1 cellular context compared by ENCODE assay signal in the genomic region with DNA sequence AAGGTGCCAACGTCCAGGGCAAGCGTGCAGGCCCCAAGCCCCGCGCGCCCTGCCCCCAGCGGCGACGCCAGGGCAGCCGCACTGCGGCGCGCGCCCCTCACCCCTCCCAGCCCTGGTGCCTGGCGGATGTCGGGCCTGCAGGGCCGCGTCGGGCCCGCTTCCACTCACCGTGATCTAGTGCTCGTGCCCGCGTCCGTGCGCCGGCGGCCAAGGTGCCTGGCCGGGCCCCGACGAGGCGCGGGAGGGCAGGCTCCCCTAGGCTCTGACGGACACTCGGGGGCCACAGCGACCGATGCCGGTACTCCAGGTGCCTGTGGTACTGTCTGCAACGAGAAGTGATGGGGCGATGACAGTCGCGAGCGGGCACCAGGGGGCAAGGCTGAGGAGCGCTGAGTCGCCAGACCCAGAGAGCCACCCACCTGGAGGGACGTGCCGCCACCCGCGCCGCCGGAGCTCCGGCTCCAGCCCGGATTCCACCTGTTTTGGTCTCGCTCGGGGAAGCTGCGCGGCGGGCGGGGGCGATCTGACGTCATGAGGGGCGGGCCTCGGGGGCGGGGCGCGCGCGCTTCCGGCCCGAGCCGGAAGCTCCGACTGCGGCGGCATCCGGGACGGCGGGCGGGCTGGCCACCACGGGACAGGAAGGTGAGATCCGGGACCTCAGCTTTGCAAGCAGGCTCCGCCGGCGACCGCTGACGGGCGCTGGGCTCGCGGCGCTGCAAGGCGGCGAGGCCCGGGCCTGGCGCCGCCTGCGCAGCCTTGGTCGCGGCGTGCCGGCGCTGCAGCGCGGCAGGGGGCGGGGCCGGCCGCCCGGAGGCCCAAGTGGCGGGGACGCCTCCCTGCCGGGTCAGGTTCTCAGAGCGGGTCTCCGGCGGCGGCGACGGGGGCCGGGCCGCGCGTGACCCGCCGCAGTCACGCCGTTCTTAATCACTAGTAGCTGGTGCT.
A peak's percentile ranks its signal among the peaks of the same experiment; 100 is the strongest.
TF ChIP-seq lines count a peak whose summit lies in the region.

A gene with protein sequence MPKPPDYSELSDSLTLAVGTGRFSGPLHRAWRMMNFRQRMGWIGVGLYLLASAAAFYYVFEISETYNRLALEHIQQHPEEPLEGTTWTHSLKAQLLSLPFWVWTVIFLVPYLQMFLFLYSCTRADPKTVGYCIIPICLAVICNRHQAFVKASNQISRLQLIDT (plus strand): TSS at position 927 of the 942 bp plus-strand sequence. CDS start 89 bp downstream, outside the sequence.
A gene with protein sequence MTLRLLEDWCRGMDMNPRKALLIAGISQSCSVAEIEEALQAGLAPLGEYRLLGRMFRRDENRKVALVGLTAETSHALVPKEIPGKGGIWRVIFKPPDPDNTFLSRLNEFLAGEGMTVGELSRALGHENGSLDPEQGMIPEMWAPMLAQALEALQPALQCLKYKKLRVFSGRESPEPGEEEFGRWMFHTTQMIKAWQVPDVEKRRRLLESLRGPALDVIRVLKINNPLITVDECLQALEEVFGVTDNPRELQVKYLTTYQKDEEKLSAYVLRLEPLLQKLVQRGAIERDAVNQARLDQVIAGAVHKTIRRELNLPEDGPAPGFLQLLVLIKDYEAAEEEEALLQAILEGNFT (minus strand): TSS at position 507 of the 942 bp plus-strand sequence. CDS start 655 bp downstream, outside the sequence.

TF ChIP-seq in HepG2, 621 proteins besides CTCF, POLR2A, EP300 and RAD21 (continued from another document and continues in another):
- TF ChIP-seq, protein P1, sequence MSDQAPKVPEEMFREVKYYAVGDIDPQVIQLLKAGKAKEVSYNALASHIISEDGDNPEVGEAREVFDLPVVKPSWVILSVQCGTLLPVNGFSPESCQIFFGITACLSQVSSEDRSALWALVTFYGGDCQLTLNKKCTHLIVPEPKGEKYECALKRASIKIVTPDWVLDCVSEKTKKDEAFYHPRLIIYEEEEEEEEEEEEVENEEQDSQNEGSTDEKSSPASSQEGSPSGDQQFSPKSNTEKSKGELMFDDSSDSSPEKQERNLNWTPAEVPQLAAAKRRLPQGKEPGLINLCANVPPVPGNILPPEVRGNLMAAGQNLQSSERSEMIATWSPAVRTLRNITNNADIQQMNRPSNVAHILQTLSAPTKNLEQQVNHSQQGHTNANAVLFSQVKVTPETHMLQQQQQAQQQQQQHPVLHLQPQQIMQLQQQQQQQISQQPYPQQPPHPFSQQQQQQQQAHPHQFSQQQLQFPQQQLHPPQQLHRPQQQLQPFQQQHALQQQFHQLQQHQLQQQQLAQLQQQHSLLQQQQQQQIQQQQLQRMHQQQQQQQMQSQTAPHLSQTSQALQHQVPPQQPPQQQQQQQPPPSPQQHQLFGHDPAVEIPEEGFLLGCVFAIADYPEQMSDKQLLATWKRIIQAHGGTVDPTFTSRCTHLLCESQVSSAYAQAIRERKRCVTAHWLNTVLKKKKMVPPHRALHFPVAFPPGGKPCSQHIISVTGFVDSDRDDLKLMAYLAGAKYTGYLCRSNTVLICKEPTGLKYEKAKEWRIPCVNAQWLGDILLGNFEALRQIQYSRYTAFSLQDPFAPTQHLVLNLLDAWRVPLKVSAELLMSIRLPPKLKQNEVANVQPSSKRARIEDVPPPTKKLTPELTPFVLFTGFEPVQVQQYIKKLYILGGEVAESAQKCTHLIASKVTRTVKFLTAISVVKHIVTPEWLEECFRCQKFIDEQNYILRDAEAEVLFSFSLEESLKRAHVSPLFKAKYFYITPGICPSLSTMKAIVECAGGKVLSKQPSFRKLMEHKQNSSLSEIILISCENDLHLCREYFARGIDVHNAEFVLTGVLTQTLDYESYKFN (CRISPR knock-in tag; conservative IDR thresholded peaks at IDR 0.05), result peak; percentile 62
- TF ChIP-seq ATF7 (IDR thresholded peaks at IDR 0.05) (peak; percentile 33; the same call in 1 of the 2 replicates), ATF7 (CRISPR knock-in tag; IDR thresholded peaks at IDR 0.05) (peak; percentile 68), TP53 (CRISPR knock-in tag; conservative IDR thresholded peaks at IDR 0.05) (peak; percentile 78; the same call in 1 of the 2 replicates), ZNF816 (CRISPR knock-in tag; IDR thresholded peaks at IDR 0.05; ENCODE audit: borderline replicate concordance) (peak; percentile 61; the same call in 1 of the 2 replicates), ZZZ3 (CRISPR knock-in tag; IDR thresholded peaks at IDR 0.05; ENCODE audit: borderline replicate concordance) (0 out of 2 replicates have a peak, but pooled peaks have one; percentile 47), ZNF644 (CRISPR knock-in tag; IDR thresholded peaks at IDR 0.05; ENCODE audit: low read depth) (no peak), PCBP1 (IDR thresholded peaks at IDR 0.05; ENCODE audit: borderline replicate concordance, low read depth, low read length) (no peak), AHR (CRISPR knock-in tag; IDR thresholded peaks at IDR 0.05) (peak; percentile 76; the same call in 1 of the 2 replicates), ELF3 (CRISPR knock-in tag; IDR thresholded peaks at IDR 0.05) (peak; percentile 26; the same call in 1 of the 2 replicates)
- TF ChIP-seq, protein P2, sequence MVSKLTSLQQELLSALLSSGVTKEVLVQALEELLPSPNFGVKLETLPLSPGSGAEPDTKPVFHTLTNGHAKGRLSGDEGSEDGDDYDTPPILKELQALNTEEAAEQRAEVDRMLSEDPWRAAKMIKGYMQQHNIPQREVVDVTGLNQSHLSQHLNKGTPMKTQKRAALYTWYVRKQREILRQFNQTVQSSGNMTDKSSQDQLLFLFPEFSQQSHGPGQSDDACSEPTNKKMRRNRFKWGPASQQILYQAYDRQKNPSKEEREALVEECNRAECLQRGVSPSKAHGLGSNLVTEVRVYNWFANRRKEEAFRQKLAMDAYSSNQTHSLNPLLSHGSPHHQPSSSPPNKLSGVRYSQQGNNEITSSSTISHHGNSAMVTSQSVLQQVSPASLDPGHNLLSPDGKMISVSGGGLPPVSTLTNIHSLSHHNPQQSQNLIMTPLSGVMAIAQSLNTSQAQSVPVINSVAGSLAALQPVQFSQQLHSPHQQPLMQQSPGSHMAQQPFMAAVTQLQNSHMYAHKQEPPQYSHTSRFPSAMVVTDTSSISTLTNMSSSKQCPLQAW (CRISPR knock-in tag; IDR thresholded peaks at IDR 0.05), result 0 out of 2 replicates have a peak, but pooled peaks have one; percentile 47
- TF ChIP-seq, protein P3, sequence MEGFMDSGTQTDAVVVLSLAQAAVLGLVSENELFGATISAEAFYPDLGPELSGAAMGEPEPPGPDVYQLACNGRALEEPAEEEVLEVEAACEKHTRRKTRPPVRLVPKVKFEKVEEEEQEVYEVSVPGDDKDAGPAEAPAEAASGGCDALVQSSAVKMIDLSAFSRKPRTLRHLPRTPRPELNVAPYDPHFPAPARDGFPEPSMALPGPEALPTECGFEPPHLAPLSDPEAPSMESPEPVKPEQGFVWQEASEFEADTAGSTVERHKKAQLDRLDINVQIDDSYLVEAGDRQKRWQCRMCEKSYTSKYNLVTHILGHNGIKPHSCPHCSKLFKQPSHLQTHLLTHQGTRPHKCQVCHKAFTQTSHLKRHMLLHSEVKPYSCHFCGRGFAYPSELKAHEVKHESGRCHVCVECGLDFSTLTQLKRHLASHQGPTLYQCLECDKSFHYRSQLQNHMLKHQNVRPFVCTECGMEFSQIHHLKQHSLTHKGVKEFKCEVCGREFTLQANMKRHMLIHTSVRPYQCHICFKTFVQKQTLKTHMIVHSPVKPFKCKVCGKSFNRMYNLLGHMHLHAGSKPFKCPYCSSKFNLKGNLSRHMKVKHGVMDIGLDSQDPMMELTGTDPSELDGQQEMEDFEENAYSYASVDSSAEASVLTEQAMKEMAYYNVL (CRISPR knock-in tag; IDR thresholded peaks at IDR 0.05; ENCODE audit: borderline replicate concordance), result no peak
- TF ChIP-seq, protein P4, sequence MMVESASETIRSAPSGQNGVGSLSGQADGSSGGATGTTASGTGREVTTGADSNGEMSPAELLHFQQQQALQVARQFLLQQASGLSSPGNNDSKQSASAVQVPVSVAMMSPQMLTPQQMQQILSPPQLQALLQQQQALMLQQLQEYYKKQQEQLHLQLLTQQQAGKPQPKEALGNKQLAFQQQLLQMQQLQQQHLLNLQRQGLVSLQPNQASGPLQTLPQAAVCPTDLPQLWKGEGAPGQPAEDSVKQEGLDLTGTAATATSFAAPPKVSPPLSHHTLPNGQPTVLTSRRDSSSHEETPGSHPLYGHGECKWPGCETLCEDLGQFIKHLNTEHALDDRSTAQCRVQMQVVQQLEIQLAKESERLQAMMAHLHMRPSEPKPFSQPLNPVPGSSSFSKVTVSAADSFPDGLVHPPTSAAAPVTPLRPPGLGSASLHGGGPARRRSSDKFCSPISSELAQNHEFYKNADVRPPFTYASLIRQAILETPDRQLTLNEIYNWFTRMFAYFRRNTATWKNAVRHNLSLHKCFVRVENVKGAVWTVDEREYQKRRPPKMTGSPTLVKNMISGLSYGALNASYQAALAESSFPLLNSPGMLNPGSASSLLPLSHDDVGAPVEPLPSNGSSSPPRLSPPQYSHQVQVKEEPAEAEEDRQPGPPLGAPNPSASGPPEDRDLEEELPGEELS (CRISPR knock-in tag; IDR thresholded peaks at IDR 0.05), result peak; percentile 24; the same call in 1 of the 2 replicates
- TF ChIP-seq, protein P5, sequence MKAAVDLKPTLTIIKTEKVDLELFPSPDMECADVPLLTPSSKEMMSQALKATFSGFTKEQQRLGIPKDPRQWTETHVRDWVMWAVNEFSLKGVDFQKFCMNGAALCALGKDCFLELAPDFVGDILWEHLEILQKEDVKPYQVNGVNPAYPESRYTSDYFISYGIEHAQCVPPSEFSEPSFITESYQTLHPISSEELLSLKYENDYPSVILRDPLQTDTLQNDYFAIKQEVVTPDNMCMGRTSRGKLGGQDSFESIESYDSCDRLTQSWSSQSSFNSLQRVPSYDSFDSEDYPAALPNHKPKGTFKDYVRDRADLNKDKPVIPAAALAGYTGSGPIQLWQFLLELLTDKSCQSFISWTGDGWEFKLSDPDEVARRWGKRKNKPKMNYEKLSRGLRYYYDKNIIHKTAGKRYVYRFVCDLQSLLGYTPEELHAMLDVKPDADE (CRISPR knock-in tag; IDR thresholded peaks at IDR 0.05), result no peak
- TF ChIP-seq, protein P6, sequence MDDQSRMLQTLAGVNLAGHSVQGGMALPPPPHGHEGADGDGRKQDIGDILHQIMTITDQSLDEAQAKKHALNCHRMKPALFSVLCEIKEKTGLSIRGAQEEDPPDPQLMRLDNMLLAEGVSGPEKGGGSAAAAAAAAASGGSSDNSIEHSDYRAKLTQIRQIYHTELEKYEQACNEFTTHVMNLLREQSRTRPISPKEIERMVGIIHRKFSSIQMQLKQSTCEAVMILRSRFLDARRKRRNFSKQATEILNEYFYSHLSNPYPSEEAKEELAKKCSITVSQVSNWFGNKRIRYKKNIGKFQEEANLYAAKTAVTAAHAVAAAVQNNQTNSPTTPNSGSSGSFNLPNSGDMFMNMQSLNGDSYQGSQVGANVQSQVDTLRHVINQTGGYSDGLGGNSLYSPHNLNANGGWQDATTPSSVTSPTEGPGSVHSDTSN (CRISPR knock-in tag; IDR thresholded peaks at IDR 0.05; ENCODE audit: borderline replicate concordance), result 0 out of 2 replicates have a peak, but pooled peaks have one; percentile 17
- TF ChIP-seq, protein P7, sequence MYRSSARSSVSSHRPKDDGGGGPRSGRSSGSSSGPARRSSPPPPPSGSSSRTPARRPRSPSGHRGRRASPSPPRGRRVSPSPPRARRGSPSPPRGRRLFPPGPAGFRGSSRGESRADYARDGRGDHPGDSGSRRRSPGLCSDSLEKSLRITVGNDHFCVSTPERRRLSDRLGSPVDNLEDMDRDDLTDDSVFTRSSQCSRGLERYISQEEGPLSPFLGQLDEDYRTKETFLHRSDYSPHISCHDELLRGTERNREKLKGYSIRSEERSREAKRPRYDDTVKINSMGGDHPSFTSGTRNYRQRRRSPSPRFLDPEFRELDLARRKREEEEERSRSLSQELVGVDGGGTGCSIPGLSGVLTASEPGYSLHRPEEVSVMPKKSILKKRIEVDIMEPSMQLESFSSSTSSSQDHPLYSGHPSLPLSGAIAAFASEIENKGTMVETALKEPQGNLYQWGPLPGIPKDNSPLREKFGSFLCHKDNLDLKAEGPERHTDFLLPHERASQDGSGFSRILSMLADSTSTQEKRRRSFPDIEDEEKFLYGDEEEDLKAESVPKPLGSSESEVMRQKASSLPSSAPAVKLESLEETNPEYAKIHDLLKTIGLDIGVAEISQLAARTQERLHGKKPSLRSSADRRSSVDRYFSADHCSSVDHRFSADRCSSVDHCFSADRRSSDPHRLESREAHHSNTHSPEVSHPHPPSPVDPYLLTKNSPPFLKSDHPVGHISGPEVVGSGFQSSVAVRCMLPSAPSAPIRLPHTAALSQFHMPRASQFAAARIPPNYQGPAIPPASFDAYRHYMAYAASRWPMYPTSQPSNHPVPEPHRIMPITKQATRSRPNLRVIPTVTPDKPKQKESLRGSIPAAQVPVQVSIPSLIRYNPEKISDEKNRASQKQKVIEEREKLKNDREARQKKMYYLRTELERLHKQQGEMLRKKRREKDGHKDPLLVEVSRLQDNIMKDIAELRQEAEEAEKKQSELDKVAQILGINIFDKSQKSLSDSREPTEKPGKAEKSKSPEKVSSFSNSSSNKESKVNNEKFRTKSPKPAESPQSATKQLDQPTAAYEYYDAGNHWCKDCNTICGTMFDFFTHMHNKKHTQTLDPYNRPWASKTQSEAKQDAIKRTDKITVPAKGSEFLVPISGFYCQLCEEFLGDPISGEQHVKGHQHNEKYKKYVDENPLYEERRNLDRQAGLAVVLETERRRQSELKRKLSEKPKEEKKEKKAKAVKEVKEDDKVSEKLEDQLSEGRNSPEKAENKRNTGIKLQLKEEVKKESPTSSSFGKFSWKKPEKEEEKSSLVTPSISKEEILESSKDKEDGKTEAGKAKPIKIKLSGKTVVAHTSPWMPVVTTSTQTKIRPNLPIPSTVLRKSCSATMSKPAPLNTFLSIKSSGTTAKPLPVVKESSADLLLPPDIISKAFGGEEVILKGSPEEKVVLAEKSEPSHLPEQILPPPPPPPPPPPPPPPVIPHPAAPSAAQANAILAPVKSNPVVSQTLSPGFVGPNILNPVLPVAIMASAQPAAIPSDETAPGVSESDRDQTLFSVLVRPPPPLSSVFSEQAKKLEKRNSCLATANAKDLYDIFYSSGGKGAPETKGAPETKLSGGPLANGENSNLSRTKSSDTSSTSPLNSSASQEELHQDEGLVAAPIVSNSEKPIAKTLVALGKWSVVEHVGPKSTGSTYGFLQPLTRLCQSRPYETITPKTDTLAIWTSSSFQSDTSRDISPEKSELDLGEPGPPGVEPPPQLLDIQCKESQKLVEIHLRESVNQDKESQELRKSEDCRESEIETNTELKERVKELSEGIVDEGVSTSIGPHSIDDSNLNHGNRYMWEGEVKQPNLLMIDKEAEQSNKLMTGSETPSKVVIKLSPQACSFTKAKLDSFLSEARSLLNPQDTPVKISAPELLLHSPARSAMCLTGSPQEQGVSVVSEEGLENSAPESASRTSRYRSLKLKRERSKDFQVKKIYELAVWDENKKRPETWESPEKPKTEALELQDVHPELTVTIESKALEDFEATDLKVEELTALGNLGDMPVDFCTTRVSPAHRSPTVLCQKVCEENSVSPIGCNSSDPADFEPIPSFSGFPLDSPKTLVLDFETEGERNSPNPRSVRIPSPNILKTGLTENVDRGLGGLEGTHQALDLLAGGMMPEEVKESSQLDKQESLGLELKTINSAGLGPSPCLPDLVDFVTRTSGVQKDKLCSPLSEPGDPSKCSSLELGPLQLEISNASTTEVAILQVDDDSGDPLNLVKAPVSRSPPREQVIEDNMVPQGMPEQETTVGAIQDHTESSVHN (CRISPR knock-in tag; IDR thresholded peaks at IDR 0.05), result peak; percentile 63; the same call in 1 of the 2 replicates
